8 cellular contexts compared by ENCODE assay signal in genomic region chr12:121096199-121096798, GRCh38. TPM values are rescaled to one million over a fixed set of nuclear protein-coding genes. Genes with fewer than 3 reads are reported as not detected.
DNase-seq lines count a peak whose midpoint lies in the region; ATAC-seq and TF ChIP-seq lines count a peak whose summit lies in the region.

No MANE protein-coding gene starts in this region.

- H3K27ac Mint-ChIP-seq in activated T-helper 1 cell treated with anti-CD3 and anti-CD28 coated beads, Interleukin-12 subunit alpha, Interleukin-12 subunit beta, Interleukin-2, Interleukin-4 antibody, amounts not matched to agents 30 ng/mL and 10 ng/mL and 1 ng/mL, durations not matched to agents 14 hours and 24 hours and 36 hours, result no peak overlapping the region
- H3K27ac Mint-ChIP-seq in naive B cell, result peak overlapping the region in 3 of 6 donors; percentile 88 to 92 (median 89)

- H3K4me3 ChIP-seq in HL-60 (replicated peaks; ENCODE audit: insufficient read depth, low read length) (peak overlapping the region; percentile 28), esophagus squamous epithelium (peak overlapping the region in 2 of 4 donors; percentile 36 to 59)

- H3K27me3 ChIP-seq in HL-60 (ENCODE audit: insufficient read depth, poor library complexity, severe bottlenecking) (no peaks in the 10 kb centered on the region), esophagus squamous epithelium (peaks cover 0 to 25% (median 0%) of the 10 kb centered on the region in 4 donors)

- H3K27me3 Mint-ChIP-seq in activated T-helper 1 cell treated with anti-CD3 and anti-CD28 coated beads, Interleukin-12 subunit alpha, Interleukin-12 subunit beta, Interleukin-2, Interleukin-4 antibody, amounts not matched to agents 30 ng/mL and 10 ng/mL and 1 ng/mL, durations not matched to agents 14 hours and 24 hours and 36 hours (ENCODE audit: insufficient read depth), result peaks cover 4% of the 10 kb centered on the region
- H3K27me3 Mint-ChIP-seq in naive B cell, result peaks cover 4 to 17% (median 5%) of the 10 kb centered on the region in 3 donors

- no peaks in the 10 kb centered on the region for H3K36me3 Mint-ChIP-seq in activated T-helper 1 cell treated with anti-CD3 and anti-CD28 coated beads, Interleukin-12 subunit alpha, Interleukin-12 subunit beta, Interleukin-2, Interleukin-4 antibody, amounts not matched to agents 30 ng/mL and 10 ng/mL and 1 ng/mL, durations not matched to agents 14 hours and 24 hours and 36 hours (ENCODE audit: low read depth)
- no peaks in the 10 kb centered on the region for H3K36me3 Mint-ChIP-seq in naive B cell

- H3K9me3 Mint-ChIP-seq in activated T-helper 1 cell treated with anti-CD3 and anti-CD28 coated beads, Interleukin-12 subunit alpha, Interleukin-12 subunit beta, Interleukin-2, Interleukin-4 antibody, amounts not matched to agents 30 ng/mL and 10 ng/mL and 1 ng/mL, durations not matched to agents 14 hours and 24 hours and 36 hours, result peaks cover 7% of the 10 kb centered on the region
- H3K9me3 Mint-ChIP-seq in naive B cell, result peaks cover 0 to 20% (median 10%) of the 10 kb centered on the region in 7 donors

- H3K4me3 Mint-ChIP-seq in activated T-helper 1 cell treated with anti-CD3 and anti-CD28 coated beads, Interleukin-12 subunit alpha, Interleukin-12 subunit beta, Interleukin-2, Interleukin-4 antibody, amounts not matched to agents 30 ng/mL and 10 ng/mL and 1 ng/mL, durations not matched to agents 14 hours and 24 hours and 36 hours, result peak overlapping the region; percentile 82
- H3K4me3 Mint-ChIP-seq in naive B cell, result peak overlapping the region; percentile 73 to 95 (median 89)

- intact Hi-C loops in activated T-helper 1 cell treated with anti-CD3 and anti-CD28 coated beads, Interleukin-12 subunit alpha, Interleukin-12 subunit beta, Interleukin-2, Interleukin-4 antibody, amounts not matched to agents 30 ng/mL and 10 ng/mL and 1 ng/mL, durations not matched to agents 14 hours and 24 hours and 36 hours (cut with micrococcal nuclease), result loop anchor here (1.0 to 10.0 kb wide), 7 partner anchors 36 to 513 kb away; partner anchors contain the start of genes CABP1, SPPL3 and UNC119B
- intact Hi-C loops in esophagus squamous epithelium (cut with DNase I), result loop anchor here (10.0 kb wide), 1 partner anchor 91 kb away; no protein-coding TSS in a partner anchor

- TF ChIP-seq CTCF in C4-2B (conservative IDR thresholded peaks at IDR 0.05) (peak; percentile 56), HL-60 (IDR thresholded peaks at IDR 0.05; ENCODE audit: insufficient read depth, low read length) (no peak), esophagus squamous epithelium (IDR thresholded peaks at IDR 0.05) (no peak)

- H3K4me1 Mint-ChIP-seq in activated T-helper 1 cell treated with anti-CD3 and anti-CD28 coated beads, Interleukin-12 subunit alpha, Interleukin-12 subunit beta, Interleukin-2, Interleukin-4 antibody, amounts not matched to agents 30 ng/mL and 10 ng/mL and 1 ng/mL, durations not matched to agents 14 hours and 24 hours and 36 hours (ENCODE audit: low read depth), result peaks cover 33% of the 10 kb centered on the region
- H3K4me1 Mint-ChIP-seq in naive B cell, result peaks cover 14 to 28% (median 24%) of the 10 kb centered on the region in 3 donors

- peaks cover 9 to 14% (median 11%) of the 10 kb centered on the region in 3 donors for H3K4me1 ChIP-seq in esophagus squamous epithelium

- no peaks in the 10 kb centered on the region for H3K36me3 ChIP-seq in esophagus squamous epithelium

- peaks cover 0 to 13% (median 7%) of the 10 kb centered on the region in 3 donors for H3K9me3 ChIP-seq in esophagus squamous epithelium

- 27 to 30% methylated on average over 8 to 9 of the region's 11 CpGs for WGBS in esophagus squamous epithelium, 2 donors

- DNase-seq in HL-60 (ENCODE audit: low read depth in 1 of 2, low spot score in 1 of 2) (peak; percentile 31 to 52), naive B cell (no peak), NCI-H510A (lab: John Stamatoyannopoulos, UW) (no peak), esophagus squamous epithelium (lab: John Stamatoyannopoulos, UW) (no peak)
- no peak for DNase-seq in activated T-helper 1 cell treated with anti-CD3 and anti-CD28 coated beads, Interleukin-12 subunit alpha, Interleukin-12 subunit beta, Interleukin-2, Interleukin-4 antibody, amounts not matched to agents 30 ng/mL and 10 ng/mL and 1 ng/mL, durations not matched to agents 14 hours and 24 hours and 36 hours (ENCODE audit: low spot score)

- ATAC-seq in naive B cell (ENCODE audit: low read depth in 2 of 2) (peak; percentile 20 to 27), HG02642 (IDR thresholded peaks at IDR 0.05; ENCODE audit: poor library complexity, unreplicated experiment) (no peak), GM18517 (IDR thresholded peaks at IDR 0.05; ENCODE audit: unreplicated experiment) (no peak)

- H3K27ac ChIP-seq in C4-2B (no peak overlapping the region), HL-60 (replicated peaks) (no peak overlapping the region; the same call in 1 of the 2 replicates), esophagus squamous epithelium (no peak overlapping the region)

- TF ChIP-seq POLR2A in esophagus squamous epithelium (IDR thresholded peaks at IDR 0.05), result no peak

RNA-seq across cellular contexts. Expression of gene P2RX7, which starts 36.4 kb away (rescaled TPM):
- 7.3 and 8.0 TPM in 2 replicates for total RNA-seq in activated T-helper 1 cell treated with anti-CD3 and anti-CD28 coated beads, Interleukin-12 subunit alpha, Interleukin-12 subunit beta, Interleukin-2, Interleukin-4 antibody, amounts not matched to agents 30 ng/mL and 10 ng/mL and 1 ng/mL, durations not matched to agents 14 hours and 24 hours and 36 hours
- polyA plus RNA-seq in naive B cell (ENCODE audit: low read depth in 6 of 6), result 1 to 10 TPM in 5 of 6 donors, under 1 TPM in 1; 0.10 to 3.2 (median 1.4) TPM
- 1 to 10 TPM; 1.6 to 2.7 (median 2.2) TPM for total RNA-seq in esophagus squamous epithelium

RNA-seq across cellular contexts. Expression of gene OASL, which starts 57.3 kb away (rescaled TPM):
- total RNA-seq in activated T-helper 1 cell treated with anti-CD3 and anti-CD28 coated beads, Interleukin-12 subunit alpha, Interleukin-12 subunit beta, Interleukin-2, Interleukin-4 antibody, amounts not matched to agents 30 ng/mL and 10 ng/mL and 1 ng/mL, durations not matched to agents 14 hours and 24 hours and 36 hours, result 2.4 and 3.1 TPM in 2 replicates
- polyA plus RNA-seq in naive B cell (ENCODE audit: low read depth in 6 of 6), result 1 to 10 TPM in 2 of 6 donors, under 1 TPM in 3, not detected in 1; 0.65 to 4.4 (median 0.84) TPM
- 1 to 10 TPM; 2.4 to 9.7 (median 6.6) TPM for total RNA-seq in esophagus squamous epithelium

Comparison
In these comparisons a context has a peak if more than half of its experiments do, and no peak if none do; other contexts are left out.
1. DNase-seq: peak in HL-60 (2 of 2); none in activated T-helper 1 cell treated with anti-CD3 and anti-CD28 coated beads, Interleukin-12 subunit alpha, Interleukin-12 subunit beta, Interleukin-2, Interleukin-4 antibody, amounts not matched to agents 30 ng/mL and 10 ng/mL and 1 ng/mL, durations not matched to agents 14 hours and 24 hours and 36 hours (single experiment), naive B cell (single experiment), NCI-H510A (single experiment) and esophagus squamous epithelium (single experiment).
2. ATAC-seq: peak in naive B cell (2 of 2); none in HG02642 (single experiment) and GM18517 (single experiment).